ENCODE assay signal across 22 cellular contexts in the genomic region with DNA sequence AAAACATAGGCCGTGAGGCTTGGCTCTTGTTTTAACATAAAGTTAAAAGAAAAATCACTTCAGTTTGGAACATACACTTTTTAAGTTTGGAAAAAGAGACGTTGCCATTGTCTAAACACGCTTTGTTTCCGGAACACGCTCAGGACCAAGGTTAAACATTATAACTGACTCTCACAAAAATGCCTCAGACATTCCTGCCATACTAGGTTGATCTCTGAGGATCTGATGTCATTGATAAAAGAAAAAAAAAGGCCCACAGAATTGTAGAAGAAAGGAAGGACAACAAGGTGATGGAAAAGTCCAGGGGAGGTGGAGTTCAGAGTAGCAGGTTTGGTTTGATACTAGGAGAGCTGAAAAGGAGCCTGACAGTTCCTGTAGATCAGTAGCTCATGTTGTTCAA.
"Had no signal": no experiment of that assay in that cellular context is flagged by ENCODE, and none has a peak within 500 bp of the region (broad histone marks: within the 10 kb centered on the region; RNA-seq: fewer than 3 reads in every experiment).

No MANE protein-coding gene starts in this region.

- H3K27ac ChIP-seq: breast epithelium, coronary artery, left lung, right lobe of liver, vagina, VCaP had no signal

- FAIRE-seq: kidney had no signal

- H3K27ac Mint-ChIP-seq: activated CD4-positive, alpha-beta T cell treated with anti-CD3 and anti-CD28 coated beads, Interleukin-2, amount 10 ng/mL, durations not matched to agents 7 days and 5 days; activated CD8-positive, alpha-beta memory T cell treated with anti-CD3 and anti-CD28 coated beads, Interleukin-2, amount 10 ng/mL, durations not matched to agents 7 days and 5 days; activated CD8-positive, alpha-beta T cell treated with anti-CD3 and anti-CD28 coated beads for 36 hours; activated naive CD4-positive, alpha-beta T cell treated with anti-CD3 and anti-CD28 coated beads, Interleukin-2, amount 10 ng/mL, durations not matched to agents 7 days and 5 days; stimulated activated memory B cell treated with anti-CD40 and anti-IgM and Interleukin-4, amounts not matched to agents 10 μg/mL and 1 μg/mL and 100 μg/mL, for 72 hours; type B pancreatic cell had no signal

- H3K4me1 ChIP-seq: breast epithelium, left lung, right lobe of liver, vagina had no signal

- H3K36me3 ChIP-seq: breast epithelium had no signal

- H3K27me3 ChIP-seq: breast epithelium, heart right ventricle, left lung, right lobe of liver, vagina had no signal

- H3K4me3 Mint-ChIP-seq: activated CD4-positive, alpha-beta T cell treated with anti-CD3 and anti-CD28 coated beads, Interleukin-2, amount 10 ng/mL, durations not matched to agents 7 days and 5 days; activated CD8-positive, alpha-beta memory T cell treated with anti-CD3 and anti-CD28 coated beads, Interleukin-2, amount 10 ng/mL, durations not matched to agents 7 days and 5 days; activated CD8-positive, alpha-beta T cell treated with anti-CD3 and anti-CD28 coated beads for 36 hours; activated naive CD4-positive, alpha-beta T cell treated with anti-CD3 and anti-CD28 coated beads, Interleukin-2, amount 10 ng/mL, durations not matched to agents 7 days and 5 days; stimulated activated memory B cell treated with anti-CD40 and anti-IgM and Interleukin-4, amounts not matched to agents 10 μg/mL and 1 μg/mL and 100 μg/mL, for 72 hours; type B pancreatic cell had no signal

- DNase-seq: activated CD4-positive, alpha-beta T cell treated with anti-CD3 and anti-CD28 coated beads, Interleukin-2, amount 10 ng/mL, durations not matched to agents 7 days and 5 days; activated CD4-positive, CD25-positive, alpha-beta regulatory T cell treated with anti-CD3 and anti-CD28 coated beads, Interleukin-2, amount 50 U/mL, for 72 hours; activated CD8-positive, alpha-beta memory T cell treated with anti-CD3 and anti-CD28 coated beads, Interleukin-2, amount 10 ng/mL, durations not matched to agents 7 days and 5 days; activated CD8-positive, alpha-beta T cell treated with anti-CD3 and anti-CD28 coated beads for 36 hours; activated effector memory CD4-positive, alpha-beta T cell treated with anti-CD3 and anti-CD28 coated beads, Interleukin-2, amount 50 U/mL, for 16 hours; activated naive CD4-positive, alpha-beta T cell treated with anti-CD3 and anti-CD28 coated beads, Interleukin-2, amount 10 ng/mL, durations not matched to agents 7 days and 5 days; activated T-cell treated with anti-CD3 and anti-CD28 coated beads for 4 hours; amygdala; heart right ventricle; kidney; left lung; nucleus accumbens; right lobe of liver; stimulated activated CD4-positive, alpha-beta T cell treated with anti-CD3 and anti-CD28 coated beads, Interleukin-2, amount 100 ng/mL, for 24 hours; SW 1271 had no signal

- H3K9me3 Mint-ChIP-seq: activated CD4-positive, alpha-beta T cell treated with anti-CD3 and anti-CD28 coated beads, Interleukin-2, amount 10 ng/mL, durations not matched to agents 7 days and 5 days; activated CD8-positive, alpha-beta T cell treated with anti-CD3 and anti-CD28 coated beads for 36 hours; activated naive CD4-positive, alpha-beta T cell treated with anti-CD3 and anti-CD28 coated beads, Interleukin-2, amount 10 ng/mL, durations not matched to agents 7 days and 5 days; stimulated activated memory B cell treated with anti-CD40 and anti-IgM and Interleukin-4, amounts not matched to agents 10 μg/mL and 1 μg/mL and 100 μg/mL, for 72 hours; type B pancreatic cell had no signal

- H3K9me3 ChIP-seq: breast epithelium, left lung, right lobe of liver, vagina had no signal

- ATAC-seq: activated CD8-positive, alpha-beta memory T cell treated with anti-CD3 and anti-CD28 coated beads, Interleukin-2, amount 10 ng/mL, durations not matched to agents 7 days and 5 days; activated CD8-positive, alpha-beta T cell treated with anti-CD3 and anti-CD28 coated beads for 36 hours; heart right ventricle; left lung; right lobe of liver; stimulated activated memory B cell treated with anti-CD40 and anti-IgM and Interleukin-4, amounts not matched to agents 10 μg/mL and 1 μg/mL and 100 μg/mL, for 72 hours had no signal

- H3K27me3 Mint-ChIP-seq: activated CD4-positive, alpha-beta T cell treated with anti-CD3 and anti-CD28 coated beads, Interleukin-2, amount 10 ng/mL, durations not matched to agents 7 days and 5 days; activated CD8-positive, alpha-beta memory T cell treated with anti-CD3 and anti-CD28 coated beads, Interleukin-2, amount 10 ng/mL, durations not matched to agents 7 days and 5 days; activated CD8-positive, alpha-beta T cell treated with anti-CD3 and anti-CD28 coated beads for 36 hours; activated naive CD4-positive, alpha-beta T cell treated with anti-CD3 and anti-CD28 coated beads, Interleukin-2, amount 10 ng/mL, durations not matched to agents 7 days and 5 days; stimulated activated memory B cell treated with anti-CD40 and anti-IgM and Interleukin-4, amounts not matched to agents 10 μg/mL and 1 μg/mL and 100 μg/mL, for 72 hours; type B pancreatic cell had no signal

- H3K4me3 ChIP-seq: breast epithelium, coronary artery, heart right ventricle, left lung, right lobe of liver, skin epidermis, vagina had no signal

- H3K4me1 Mint-ChIP-seq: activated CD4-positive, alpha-beta T cell treated with anti-CD3 and anti-CD28 coated beads, Interleukin-2, amount 10 ng/mL, durations not matched to agents 7 days and 5 days; activated CD8-positive, alpha-beta memory T cell treated with anti-CD3 and anti-CD28 coated beads, Interleukin-2, amount 10 ng/mL, durations not matched to agents 7 days and 5 days; activated naive CD4-positive, alpha-beta T cell treated with anti-CD3 and anti-CD28 coated beads, Interleukin-2, amount 10 ng/mL, durations not matched to agents 7 days and 5 days; stimulated activated memory B cell treated with anti-CD40 and anti-IgM and Interleukin-4, amounts not matched to agents 10 μg/mL and 1 μg/mL and 100 μg/mL, for 72 hours had no signal
